In the genomic region with DNA sequence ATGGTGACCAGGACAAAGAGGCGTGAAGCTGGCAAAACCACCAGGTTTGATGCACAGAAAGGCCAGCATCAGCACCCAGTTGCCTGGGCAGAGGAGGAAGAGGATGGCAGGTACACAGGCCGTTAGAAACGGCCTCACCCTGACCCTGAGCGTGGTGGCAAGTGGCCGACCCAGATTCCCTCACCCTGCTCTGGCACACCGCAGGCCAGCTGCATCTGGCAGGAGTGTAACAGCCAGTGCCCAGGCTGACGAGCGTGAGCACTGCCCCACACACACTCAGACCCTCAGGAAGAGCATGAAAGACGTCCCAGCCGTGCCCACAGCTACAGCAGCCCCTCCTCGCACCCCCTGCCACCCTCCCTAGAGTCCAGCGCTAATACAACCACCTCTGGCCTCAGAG, we compare ENCODE assay signal across 11 cellular contexts.
DNase-seq lines count a peak whose midpoint lies in the region; ATAC-seq and TF ChIP-seq lines count a peak whose summit lies in the region.
"Had no signal": no experiment of that assay in that cellular context is flagged by ENCODE, and none has a peak within 500 bp of the region (broad histone marks: within the 10 kb centered on the region; RNA-seq: fewer than 3 reads in every experiment).

No MANE protein-coding gene starts in this region.

- intact Hi-C loops in left cardiac atrium (cut with DNase I) (no loop called here), sigmoid colon (cut with DNase I) (no loop called here)

- no peaks in the 10 kb centered on the region for H3K9me3 Mint-ChIP-seq in T-helper 1 cell treated with Interleukin-12 subunit alpha and Interleukin-12 subunit beta and Interleukin-4 antibody, amounts not matched to agents 30 μg/mL and 1 μg/mL, for 36 hours
- no peaks in the 10 kb centered on the region for H3K9me3 Mint-ChIP-seq in activated T-helper 17 cell treated with anti-CD3 and anti-CD28 coated beads, Interleukin-2, amount 50 U/mL, for 72 hours

- peaks cover 72% of the 10 kb centered on the region for H3K4me1 Mint-ChIP-seq in T-helper 1 cell treated with Interleukin-12 subunit alpha and Interleukin-12 subunit beta and Interleukin-4 antibody, amounts not matched to agents 30 μg/mL and 1 μg/mL, for 36 hours (ENCODE audit: low read depth)
- peaks cover 64% of the 10 kb centered on the region for H3K4me1 Mint-ChIP-seq in activated T-helper 17 cell treated with anti-CD3 and anti-CD28 coated beads, Interleukin-2, amount 50 U/mL, for 72 hours

- DNase-seq in T-helper 1 cell (no peak), left cardiac atrium (no peak), sigmoid colon (no peak), upper lobe of left lung (no peak)
- DNase-seq in stimulated activated CD4-positive, alpha-beta T cell treated with anti-CD3 and anti-CD28 coated beads, Interleukin-4, amount 100 ng/mL, for 1 hour, result no peak
- DNase-seq: 8988T, NCI-H524, occipital lobe had no signal

- ATAC-seq in activated T-helper 17 cell treated with anti-CD3 and anti-CD28 coated beads, Interleukin-2, amount 50 U/mL, for 72 hours (replicated peaks), result no peak
- ATAC-seq in left cardiac atrium, result peak; percentile 23 to 36
- ATAC-seq in upper lobe of left lung (ENCODE audit: low FRiP score in 2 of 2), result no peak
- ATAC-seq in HG02981 (IDR thresholded peaks at IDR 0.05; ENCODE audit: unreplicated experiment), result no peak

- H3K36me3 ChIP-seq in sigmoid colon (no peaks in the 10 kb centered on the region), upper lobe of left lung (no peaks in the 10 kb centered on the region)

- H3K27me3 ChIP-seq in sigmoid colon (no peaks in the 10 kb centered on the region), upper lobe of left lung (no peaks in the 10 kb centered on the region)

- H3K27ac ChIP-seq in sigmoid colon, result peak overlapping the region; percentile 10 to 52 (median 43)
- no peak overlapping the region for H3K27ac ChIP-seq in upper lobe of left lung

- TF ChIP-seq POLR2A in sigmoid colon (IDR thresholded peaks at IDR 0.05), result no peak
- no peak for TF ChIP-seq POLR2A in upper lobe of left lung (IDR thresholded peaks at IDR 0.05)

- no peaks in the 10 kb centered on the region for H3K27me3 Mint-ChIP-seq in T-helper 1 cell treated with Interleukin-12 subunit alpha and Interleukin-12 subunit beta and Interleukin-4 antibody, amounts not matched to agents 30 μg/mL and 1 μg/mL, for 36 hours (ENCODE audit: low read depth)
- H3K27me3 Mint-ChIP-seq in activated T-helper 17 cell treated with anti-CD3 and anti-CD28 coated beads, Interleukin-2, amount 50 U/mL, for 72 hours, result no peaks in the 10 kb centered on the region

- H3K4me3 ChIP-seq in sigmoid colon (no peak overlapping the region), upper lobe of left lung (no peak overlapping the region)

- 62 to 74% methylated on average over 12 of the region's 12 CpGs for WGBS in sigmoid colon, 2 donors
- WGBS in upper lobe of left lung, 2 donors, result 65 to 68% methylated on average over 11 to 12 of the region's 12 CpGs

- peak overlapping the region; percentile 50 for H3K4me3 Mint-ChIP-seq in T-helper 1 cell treated with Interleukin-12 subunit alpha and Interleukin-12 subunit beta and Interleukin-4 antibody, amounts not matched to agents 30 μg/mL and 1 μg/mL, for 36 hours
- peak overlapping the region; percentile 77 for H3K4me3 Mint-ChIP-seq in activated T-helper 17 cell treated with anti-CD3 and anti-CD28 coated beads, Interleukin-2, amount 50 U/mL, for 72 hours

- H3K4me1 ChIP-seq in sigmoid colon (peaks cover 0 to 93% (median 81%) of the 10 kb centered on the region in 4 donors), upper lobe of left lung (peaks cover 65 to 93% (median 81%) of the 10 kb centered on the region in 4 donors)

- TF ChIP-seq CTCF in sigmoid colon (IDR thresholded peaks at IDR 0.05) (no peak), upper lobe of left lung (IDR thresholded peaks at IDR 0.05) (no peak)

- H3K27ac Mint-ChIP-seq in T-helper 1 cell treated with Interleukin-12 subunit alpha and Interleukin-12 subunit beta and Interleukin-4 antibody, amounts not matched to agents 30 μg/mL and 1 μg/mL, for 36 hours, result peak overlapping the region; percentile 82
- H3K27ac Mint-ChIP-seq in activated T-helper 17 cell treated with anti-CD3 and anti-CD28 coated beads, Interleukin-2, amount 50 U/mL, for 72 hours, result peak overlapping the region; percentile 91

- no peaks in the 10 kb centered on the region for H3K9me3 ChIP-seq in sigmoid colon
- no peaks in the 10 kb centered on the region for H3K9me3 ChIP-seq in upper lobe of left lung

- TF ChIP-seq EP300 in sigmoid colon (IDR thresholded peaks at IDR 0.05) (no peak), upper lobe of left lung (IDR thresholded peaks at IDR 0.05) (no peak)

- H3K36me3 Mint-ChIP-seq in T-helper 1 cell treated with Interleukin-12 subunit alpha and Interleukin-12 subunit beta and Interleukin-4 antibody, amounts not matched to agents 30 μg/mL and 1 μg/mL, for 36 hours (ENCODE audit: low read depth), result peaks cover 1% of the 10 kb centered on the region
- peaks cover 19% of the 10 kb centered on the region for H3K36me3 Mint-ChIP-seq in activated T-helper 17 cell treated with anti-CD3 and anti-CD28 coated beads, Interleukin-2, amount 50 U/mL, for 72 hours (ENCODE audit: low read depth)

Comparison
In these comparisons a context has a peak if more than half of its experiments do, and no peak if none do; other contexts are left out.
1. ATAC-seq: peak in left cardiac atrium (2 of 2); none in activated T-helper 17 cell treated with anti-CD3 and anti-CD28 coated beads, Interleukin-2, amount 50 U/mL, for 72 hours (single experiment), upper lobe of left lung (0 of 2) and HG02981 (single experiment).
2. H3K27ac ChIP-seq: peak in sigmoid colon (4 of 4); none in upper lobe of left lung (0 of 4).